ENCODE assay signal across 7 cellular contexts in genomic region chr7:132993377-132994013, GRCh38.
"Had no signal": no experiment of that assay in that cellular context is flagged by ENCODE, and none has a peak within 500 bp of the region (broad histone marks: within the 10 kb centered on the region; RNA-seq: fewer than 3 reads in every experiment).

No MANE protein-coding gene starts in this region.

- H3K36me3 ChIP-seq: HAP-1 had no signal

- H3K4me3 ChIP-seq: GM23248, HAP-1 had no signal

- ATAC-seq: HCT116 had no signal

- DNase-seq: GM23248, GOT3, H7, IMR-90, KBM-7 had no signal

- H3K9ac ChIP-seq: GM23248 had no signal

- H3K27ac ChIP-seq: GM23248 had no signal

- H3K9me3 ChIP-seq: HAP-1 had no signal
